2 cellular contexts compared by ENCODE assay signal in the genomic region with DNA sequence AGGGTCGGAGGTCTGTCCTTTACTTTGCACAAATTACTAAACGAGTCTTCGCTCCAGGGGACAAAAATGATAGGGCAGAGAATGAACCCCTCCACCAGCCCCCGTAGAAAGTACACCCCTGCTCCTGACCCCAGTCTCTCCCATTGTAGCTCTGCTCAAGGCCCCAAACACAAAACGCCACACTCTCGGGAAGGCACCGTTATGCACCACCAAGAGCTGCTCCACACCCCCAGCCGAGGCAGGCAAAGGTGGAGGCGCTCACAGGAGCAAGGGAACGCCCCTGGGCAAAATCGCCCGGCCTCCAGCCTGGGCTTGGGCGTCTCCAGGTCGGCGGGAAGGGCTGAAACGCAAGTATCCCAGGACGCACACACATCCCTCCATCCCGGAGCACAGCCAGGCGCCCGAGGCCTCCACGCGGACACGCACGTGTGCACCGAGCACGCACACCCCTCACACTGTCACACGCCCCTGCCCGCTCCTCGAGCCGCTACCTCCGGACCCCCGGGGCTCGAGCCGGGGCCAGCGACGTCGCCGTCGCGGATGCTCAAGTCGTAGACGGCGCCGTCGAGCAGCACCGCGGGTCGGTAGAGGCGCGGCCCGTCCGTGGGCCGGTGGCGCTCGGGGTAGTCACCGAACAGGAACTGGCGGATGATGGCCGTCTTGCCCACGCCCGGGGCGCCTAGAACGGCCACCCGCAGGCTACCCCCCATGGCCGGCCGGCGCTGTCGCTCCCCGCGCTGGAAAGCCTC.
TF ChIP-seq lines count a peak whose summit lies in the region.

No MANE protein-coding gene starts in this region.

TF ChIP-seq in GM12891, 5 proteins besides CTCF, POLR2A, EP300 and RAD21 (continued from another document):
- no peak for TF ChIP-seq SPI1 (IDR thresholded peaks at IDR 0.05; ENCODE audit: low read depth, low read length)

TF ChIP-seq in endothelial cell of umbilical vein, 7 proteins besides CTCF, POLR2A, EP300 and RAD21 (continued from another document):
- TF ChIP-seq EZH2 (IDR thresholded peaks at IDR 0.05; ENCODE audit: borderline replicate concordance, low read depth, low read length, severe bottlenecking): peak; percentile 67
